Comparison of ENCODE assay signal across 8 cellular contexts in genomic region chr19:58498316-58499020, GRCh38. TPM values are rescaled to one million over a fixed set of nuclear protein-coding genes. Genes with fewer than 3 reads are reported as not detected.
DNase-seq lines count a peak whose midpoint lies in the region; ATAC-seq and TF ChIP-seq lines count a peak whose summit lies in the region.

No MANE protein-coding gene starts in this region.

- H3K4me1 Mint-ChIP-seq in activated CD8-positive, alpha-beta T cell treated with anti-CD3 and anti-CD28 coated beads for 36 hours (ENCODE audit: low read depth), result peaks cover 23% of the 10 kb centered on the region

- H3K36me3 Mint-ChIP-seq in activated CD8-positive, alpha-beta T cell treated with anti-CD3 and anti-CD28 coated beads for 36 hours (ENCODE audit: low read depth), result peaks cover 4% of the 10 kb centered on the region

- H3K4me3 ChIP-seq in HCT116 (replicated peaks in 1 of 2; ENCODE audit: low read depth in 1 of 2, low read length in 2 of 2) (peak overlapping the region; percentile 62 to 83), iPS DF 6.9 (ENCODE audit: low read length) (peak overlapping the region; percentile 82), stomach (peak overlapping the region; percentile 47 to 61 (median 56))

- peaks cover 17% of the 10 kb centered on the region for H3K79me2 ChIP-seq in HCT116 (ENCODE audit: insufficient read depth, low read length)

- DNase-seq in HCT116 (ENCODE audit: low read depth, low spot score) (no peak), iPS DF 6.9 (ENCODE audit: low read depth, low spot score) (no peak), stomach (no peak), NCI-H82 treated with DMSO at 0.1 percent for 48 hours (lab: John Stamatoyannopoulos, UW; ENCODE audit: unreplicated experiment) (no peak)
- DNase-seq in activated CD8-positive, alpha-beta T cell treated with anti-CD3 and anti-CD28 coated beads for 36 hours, result no peak

- no peak for TF ChIP-seq RAD21 in HCT116 (IDR thresholded peaks at IDR 0.05; ENCODE audit: low read depth)

- peaks cover 6% of the 10 kb centered on the region for H3K9me3 Mint-ChIP-seq in activated CD8-positive, alpha-beta T cell treated with anti-CD3 and anti-CD28 coated beads for 36 hours

- no peak for TF ChIP-seq POLR2A in HCT116 (IDR thresholded peaks at IDR 0.05; ENCODE audit: borderline replicate concordance, extremely low read depth, insufficient read depth, insufficient read length)
- TF ChIP-seq POLR2A in stomach (IDR thresholded peaks at IDR 0.05), result no peak

- no peaks in the 10 kb centered on the region for H3K36me3 ChIP-seq in HCT116 (ENCODE audit: control insufficient read depth in 1 of 2, insufficient read depth in 2 of 2, low read length in 2 of 2)
- H3K36me3 ChIP-seq in iPS DF 6.9 (ENCODE audit: control insufficient read depth, insufficient read depth, low read length), result no peaks in the 10 kb centered on the region
- H3K36me3 ChIP-seq in stomach, result no peaks in the 10 kb centered on the region

- no peak overlapping the region for H2AFZ ChIP-seq in HCT116 (ENCODE audit: low read depth, low read length, poor library complexity, severe bottlenecking)

- TSS peak; percentile 77 for BruUV-seq in HCT116 (replicated peaks; lab: Mats Ljungman, UMichigan)

- H3K27ac Mint-ChIP-seq in activated CD8-positive, alpha-beta T cell treated with anti-CD3 and anti-CD28 coated beads for 36 hours, result peak overlapping the region; percentile 86

- H3K9ac ChIP-seq in HCT116 (ENCODE audit: low read length), result peak overlapping the region; percentile 86

- WGBS in iPS DF 6.9 (ENCODE audit: insufficient coverage, insufficient read length), result no CpG with 5 or more reads among the region's 22 CpGs
- WGBS in stomach, 5 donors, result 58 to 71% (median 66%) methylated on average over 17 to 22 of the region's 22 CpGs

- no peaks in the 10 kb centered on the region for H3K27me3 ChIP-seq in HCT116 (ENCODE audit: insufficient read depth, low read length)
- H3K27me3 ChIP-seq in iPS DF 6.9 (ENCODE audit: control insufficient read depth, insufficient read depth, low read length), result no peaks in the 10 kb centered on the region
- no peaks in the 10 kb centered on the region for H3K27me3 ChIP-seq in stomach

- peaks cover 10 to 22% of the 10 kb centered on the region in 2 experiments; a peak in 3 of 4 replicates for H3K4me1 ChIP-seq in HCT116 (ENCODE audit: control insufficient read depth in 1 of 2, insufficient read depth in 2 of 2, low read length in 2 of 2)
- H3K4me1 ChIP-seq in iPS DF 6.9 (ENCODE audit: control insufficient read depth, insufficient read depth, low read length), result peaks cover 4% of the 10 kb centered on the region; the same call in 1 of the 2 replicates
- H3K4me1 ChIP-seq in stomach, result peaks cover 8 to 29% (median 25%) of the 10 kb centered on the region in 4 donors

- H4K20me1 ChIP-seq in HCT116 (ENCODE audit: insufficient read depth), result no peaks in the 10 kb centered on the region

- TF ChIP-seq CTCF in HCT116 (IDR thresholded peaks at IDR 0.05 in 2 of 3, conservative IDR thresholded peaks at IDR 0.05 in 1 of 3; ENCODE audit: borderline replicate concordance in 1 of 3, insufficient read depth in 1 of 3, low read depth in 2 of 3, low read length in 2 of 3) (no peak), stomach (IDR thresholded peaks at IDR 0.05) (no peak)
- TF ChIP-seq CTCF in activated CD8-positive, alpha-beta T cell treated with anti-CD3 and anti-CD28 coated beads for 36 hours (IDR thresholded peaks at IDR 0.05), result no peak

- TF ChIP-seq EP300 in stomach (IDR thresholded peaks at IDR 0.05), result no peak

- POLR2A ChIA-PET in HCT116 (lab: Charles Lee), result no interaction called here
- POLR2A ChIA-PET in activated CD8-positive, alpha-beta T cell treated with anti-CD3 and anti-CD28 coated beads for 36 hours (lab: Charles Lee), result interaction anchor here (0.7 to 1.2 kb wide), 4 partner anchors 14 to 22 kb away, joined by 3 to 5 read pairs (median 4); partner anchors contain the start of gene ZNF446

- peak overlapping the region; percentile 88 for H3K4me2 ChIP-seq in HCT116 (ENCODE audit: low read length)

- CTCF ChIA-PET in HCT116 (lab: Charles Lee), result interaction anchor here (1.8 to 1.9 kb wide), 2 partner anchors 16 to 21 kb away, joined by 3 to 6 read pairs; partner anchors contain the start of gene ZBTB45
- CTCF ChIA-PET in activated CD8-positive, alpha-beta T cell treated with anti-CD3 and anti-CD28 coated beads for 36 hours (lab: Charles Lee), result interaction anchor here (0.8 to 1.7 kb wide), 3 partner anchors 9 to 21 kb away, joined by 3 to 5 read pairs (median 4); partner anchors contain the start of gene ZBTB45

- RAD21 ChIA-PET in HCT116 (lab: Charles Lee; ENCODE audit: low non-redundant PET in 1 of 2, low total read pairs in 2 of 2, uncharacterized antibody in 2 of 2, unreplicated experiment in 2 of 2), result no interaction called here

- H3K9me2 ChIP-seq in HCT116 (ENCODE audit: insufficient read depth), result no peaks in the 10 kb centered on the region

- H3K9me3 ChIP-seq in HCT116 (ENCODE audit: control insufficient read depth in 1 of 2, insufficient read depth in 1 of 2, low read depth in 1 of 2, low read length in 2 of 2), result no peaks in the 10 kb centered on the region
- H3K9me3 ChIP-seq in iPS DF 6.9 (ENCODE audit: control insufficient read depth, insufficient read depth, low read length), result no peaks in the 10 kb centered on the region
- H3K9me3 ChIP-seq in stomach, result no peaks in the 10 kb centered on the region

- H3K27me3 Mint-ChIP-seq in activated CD8-positive, alpha-beta T cell treated with anti-CD3 and anti-CD28 coated beads for 36 hours, result no peaks in the 10 kb centered on the region

- ATAC-seq in HCT116 (no peak), GM21528 (IDR thresholded peaks at IDR 0.05; ENCODE audit: low FRiP score, unreplicated experiment) (no peak), GM19397 (IDR thresholded peaks at IDR 0.05; ENCODE audit: unreplicated experiment) (no peak)
- no peak for ATAC-seq in activated CD8-positive, alpha-beta T cell treated with anti-CD3 and anti-CD28 coated beads for 36 hours
- no peak for ATAC-seq in activated CD4-positive, CD25-positive, alpha-beta regulatory T cell treated with anti-CD3 and anti-CD28 coated beads, Interleukin-2, amount 50 U/mL, for 24 hours

- peak overlapping the region; percentile 52 for H3K27ac ChIP-seq in HCT116 (ENCODE audit: low read depth, low read length)
- H3K27ac ChIP-seq in iPS DF 6.9 (ENCODE audit: low read length), result no peak overlapping the region
- H3K27ac ChIP-seq in stomach, result peak overlapping the region in 3 of 5 donors; percentile 83 to 92 (median 85)

- peak overlapping the region; percentile 87 for H3K4me3 Mint-ChIP-seq in activated CD8-positive, alpha-beta T cell treated with anti-CD3 and anti-CD28 coated beads for 36 hours

- intact Hi-C loops in HCT116 (cut with micrococcal nuclease), result no loop called here
- intact Hi-C loops in activated CD8-positive, alpha-beta T cell treated with anti-CD3 and anti-CD28 coated beads for 36 hours (cut with micrococcal nuclease), result no loop called here
- intact Hi-C loops in stomach (cut with DNase I; ENCODE audit: low total_unique reads), result no loop called here

TF ChIP-seq in HCT116, 20 proteins besides CTCF, POLR2A, EP300 and RAD21 (continues in another document):
- TF ChIP-seq EZH2 (IDR thresholded peaks at IDR 0.05) (no peak), CBX3 (IDR thresholded peaks at IDR 0.05; ENCODE audit: low read depth) (no peak)

RNA-seq across cellular contexts. Expression of gene SLC27A5, which starts 13.3 kb away (rescaled TPM):
- total RNA-seq in HCT116 (2021; ENCODE audit: unreplicated experiment), result 27.1 TPM
- 39.5 and 45.9 TPM in 2 replicates for polyA plus RNA-seq in HCT116 (2012)
- 10 to 100 TPM; 21.7 to 26.6 TPM for total RNA-seq in activated CD8-positive, alpha-beta T cell treated with anti-CD3 and anti-CD28 coated beads for 36 hours
- 1 to 10 TPM in 3 of 5 donors, under 1 TPM in 1, not detected in 1; 0.87 to 3.3 (median 1.3) TPM for total RNA-seq in stomach
- 10 to 100 TPM in 2 of 3 donors, 1 to 10 TPM in 1; 8.4 to 18.4 (median 16.0) TPM for polyA plus RNA-seq in stomach

RNA-seq across cellular contexts. Expression of gene ZBTB45, which starts 21.1 kb away (rescaled TPM):
- total RNA-seq in HCT116 (2021; ENCODE audit: unreplicated experiment) (12.0 TPM), stomach (10 to 100 TPM in 3 of 5 donors, 1 to 10 TPM in 1, not detected in 1; 2.4 to 49.0 (median 20.1) TPM)
- polyA plus RNA-seq in HCT116 (2012), result 10.6 and 10.8 TPM in 2 replicates
- 1 to 10 TPM; 7.4 to 7.9 TPM for total RNA-seq in activated CD8-positive, alpha-beta T cell treated with anti-CD3 and anti-CD28 coated beads for 36 hours
- polyA plus RNA-seq in stomach, result 1 to 10 TPM; 5.6 to 8.2 (median 6.6) TPM

RNA-seq across cellular contexts. Expression of gene ZNF446, which starts 22.3 kb away (rescaled TPM):
- total RNA-seq in HCT116 (2021; ENCODE audit: unreplicated experiment), result 6.5 TPM
- 6.1 and 7.3 TPM in 2 replicates for polyA plus RNA-seq in HCT116 (2012)
- total RNA-seq in activated CD8-positive, alpha-beta T cell treated with anti-CD3 and anti-CD28 coated beads for 36 hours, result 1 to 10 TPM; 3.5 to 4.0 TPM
- 10 to 100 TPM in 1 of 5 donors, 1 to 10 TPM in 4; 4.6 to 26.1 (median 5.3) TPM for total RNA-seq in stomach
- 10 to 100 TPM in 1 of 3 donors, 1 to 10 TPM in 2; 7.1 to 13.0 (median 9.2) TPM for polyA plus RNA-seq in stomach

RNA-seq across cellular contexts. Expression of gene ZNF324, which starts 31.6 kb away (rescaled TPM):
- 11.3 TPM for total RNA-seq in HCT116 (2021; ENCODE audit: unreplicated experiment)
- 3.6 and 3.8 TPM in 2 replicates for polyA plus RNA-seq in HCT116 (2012)
- total RNA-seq in activated CD8-positive, alpha-beta T cell treated with anti-CD3 and anti-CD28 coated beads for 36 hours, result 10 to 100 TPM in 1 of 2 experiments, 1 to 10 TPM in 1; 8.1 to 10.1 TPM
- total RNA-seq in stomach, result 10 to 100 TPM in 1 of 5 donors, 1 to 10 TPM in 4; 5.8 to 11.9 (median 8.5) TPM
- polyA plus RNA-seq in stomach, result 1 to 10 TPM; 1.7 to 3.0 (median 2.3) TPM

RNA-seq across cellular contexts. Expression of gene TRIM28, which starts 45.4 kb away (rescaled TPM):
- 908 TPM for total RNA-seq in HCT116 (2021; ENCODE audit: unreplicated experiment)
- 1,271 and 1,421 TPM in 2 replicates for polyA plus RNA-seq in HCT116 (2012)
- 100 to 1,000 TPM; 527 to 550 TPM for total RNA-seq in activated CD8-positive, alpha-beta T cell treated with anti-CD3 and anti-CD28 coated beads for 36 hours
- 100 to 1,000 TPM in 4 of 5 donors, 10 to 100 TPM in 1; 95.5 to 923 (median 243) TPM for total RNA-seq in stomach
- polyA plus RNA-seq in stomach, result 100 to 1,000 TPM; 143 to 200 (median 171) TPM
